In genomic region chr11:47179655-47179991, GRCh38 we compare ENCODE assay signal across 8 cellular contexts. TPM values are rescaled to one million over a fixed set of nuclear protein-coding genes. Genes with fewer than 3 reads are reported as not detected.
DNase-seq lines count a peak whose midpoint lies in the region; ATAC-seq and TF ChIP-seq lines count a peak whose summit lies in the region.

No MANE protein-coding gene starts in this region.

- H3K4me1 Mint-ChIP-seq in WTC11 = peaks cover 20% of the 10 kb centered on the region

- WGBS in aorta, 2 donors = 86 to 95% methylated on average over 1 of the region's 1 CpG

- H3K27ac Mint-ChIP-seq in WTC11 = peak overlapping the region; percentile 78

- H3K9me3 Mint-ChIP-seq in WTC11 = no peaks in the 10 kb centered on the region

- H3K27me3 Mint-ChIP-seq in WTC11 (ENCODE audit: low read depth) = no peaks in the 10 kb centered on the region

- DNase-seq in ELR (ENCODE audit: low read depth) (peak; percentile 64), MG63 (peak; percentile 43), WTC11 (ENCODE audit: low spot score) (peak; percentile 72), fibroblast of villous mesenchyme (ENCODE audit: low read depth) (peak; percentile 42), aorta (no peak)
- peak; percentile 48 for DNase-seq in stimulated activated CD4-positive, alpha-beta T cell treated with anti-CD3 and anti-CD28 coated beads, Interleukin-4, amount 100 ng/mL, for 24 hours

- H3K27ac ChIP-seq in 22Rv1 (no peak overlapping the region), aorta (ENCODE audit: low read depth in 1 of 2, low read length in 2 of 2) (no peak overlapping the region)

- intact Hi-C loops in aorta (cut with DNase I) = loop anchor here (5.0 to 10.0 kb wide), 5 partner anchors 38 to 178 kb away; partner anchors contain the start of genes MADD (in 1 of the 2) and NR1H3 (in 1 of the 2)

- H3K36me3 ChIP-seq in MG63 = peaks cover 36% of the 10 kb centered on the region
- H3K36me3 ChIP-seq in aorta (ENCODE audit: control insufficient read depth in 1 of 2, insufficient read depth in 2 of 2, low read length in 1 of 2) = no peaks in the 10 kb centered on the region

- no peak overlapping the region for H3K4me3 Mint-ChIP-seq in WTC11

- TF ChIP-seq CTCF in 22Rv1 (IDR thresholded peaks at IDR 0.05) (peak; percentile 64), WTC11 (IDR thresholded peaks at IDR 0.05) (peak; percentile 44), fibroblast of villous mesenchyme (IDR thresholded peaks at IDR 0.05; ENCODE audit: insufficient read depth, low read depth, low read length) (peak; percentile 72)

- peaks cover 8% of the 10 kb centered on the region; the same call in 1 of the 2 replicates for H3K36me3 Mint-ChIP-seq in WTC11

- peak; percentile 29 for ATAC-seq in WTC11
- ATAC-seq in aorta (ENCODE audit: low FRiP score) = no peak
- ATAC-seq in GM19035 (IDR thresholded peaks at IDR 0.05; ENCODE audit: unreplicated experiment) = no peak

- H3K27me3 ChIP-seq in MG63 = no peaks in the 10 kb centered on the region
- no peaks in the 10 kb centered on the region for H3K27me3 ChIP-seq in aorta (ENCODE audit: control insufficient read depth in 1 of 2, insufficient read depth in 2 of 2, low read length in 1 of 2)

- H3K4me1 ChIP-seq in aorta (ENCODE audit: control insufficient read depth in 1 of 2, insufficient read depth in 2 of 2, low read length in 2 of 2) = no peaks in the 10 kb centered on the region

- H3K9me3 ChIP-seq in MG63 (no peaks in the 10 kb centered on the region), aorta (ENCODE audit: control insufficient read depth, low read length) (no peaks in the 10 kb centered on the region)

- H3K4me3 ChIP-seq in MG63 (no peak overlapping the region), fibroblast of villous mesenchyme (ENCODE audit: low read depth, low read length) (no peak overlapping the region), aorta (ENCODE audit: low read length in 2 of 2) (no peak overlapping the region)

- POLR2A ChIA-PET in WTC11 (lab: Charles Lee) = interaction anchor here (0.8 to 2.9 kb wide), 3 partner anchors 35 to 267 kb away, joined by 3 to 18 read pairs (median 3); partner anchors contain the start of gene DDB2

- CTCF ChIA-PET in WTC11 (lab: Charles Lee) = interaction anchor here (0.5 to 5.7 kb wide), 20 partner anchors 8 to 479 kb away, joined by 3 to 93 read pairs (median 4); partner anchors contain the start of genes ACP2, DDB2, NR1H3 and PSMC3

TF ChIP-seq in WTC11, 78 proteins besides CTCF, POLR2A, EP300 and RAD21:
- TF ChIP-seq ZBTB43 (CRISPR knock-in tag; IDR thresholded peaks at IDR 0.05) (no peak), RORB (CRISPR knock-in tag; IDR thresholded peaks at IDR 0.05) (no peak), KAT7 (CRISPR knock-in tag; IDR thresholded peaks at IDR 0.05; ENCODE audit: borderline replicate concordance) (no peak), ZNF671 (CRISPR knock-in tag; IDR thresholded peaks at IDR 0.05) (no peak), ATF1 (CRISPR knock-in tag; IDR thresholded peaks at IDR 0.05) (no peak), OVOL2 (CRISPR knock-in tag; IDR thresholded peaks at IDR 0.05; ENCODE audit: borderline replicate concordance) (no peak), TEAD1 (CRISPR knock-in tag; IDR thresholded peaks at IDR 0.05) (no peak), NFE2L1 (CRISPR knock-in tag; IDR thresholded peaks at IDR 0.05) (no peak)

RNA-seq across cellular contexts. Expression of gene ARFGAP2, which starts 2.9 kb away (rescaled TPM):
- total RNA-seq in MG63 (2014; rRNA removed; shearing (Covaris generic); ENCODE audit: low replicate concordance) = 71.0 and 92.8 TPM in 2 replicates
- total RNA-seq in WTC11 (2021) (55.7 to 73.0 TPM (median 60.5 TPM) in 3 replicates), fibroblast of villous mesenchyme (101 and 112 TPM in 2 replicates), aorta (10 to 100 TPM; 65.8 to 68.2 TPM)
- 10 to 100 TPM; 38.4 to 94.1 TPM for polyA plus RNA-seq in aorta

RNA-seq across cellular contexts. Expression of gene PACSIN3, which starts 6.6 kb away (rescaled TPM):
- total RNA-seq in MG63 (2014; rRNA removed; shearing (Covaris generic); ENCODE audit: low replicate concordance) = 59.8 and 92.5 TPM in 2 replicates
- total RNA-seq in WTC11 (2021) (74.5 to 77.1 TPM (median 76.8 TPM) in 3 replicates), fibroblast of villous mesenchyme (26.7 and 39.3 TPM in 2 replicates), aorta (10 to 100 TPM; 24.6 to 36.2 TPM)
- polyA plus RNA-seq in aorta = 10 to 100 TPM; 22.0 to 37.1 TPM

RNA-seq across cellular contexts. Expression of gene DDB2, which starts 35.2 kb away (rescaled TPM):
- 13.9 and 20.0 TPM in 2 replicates for total RNA-seq in MG63 (2014; rRNA removed; shearing (Covaris generic); ENCODE audit: low replicate concordance)
- total RNA-seq in WTC11 (2021) (124 to 144 TPM (median 124 TPM) in 3 replicates), fibroblast of villous mesenchyme (37.7 and 47.1 TPM in 2 replicates), aorta (10 to 100 TPM; 54.8 to 60.6 TPM)
- polyA plus RNA-seq in aorta = 100 to 1,000 TPM in 1 of 2 donors, 10 to 100 TPM in 1; 32.9 to 117 TPM

Comparison
In these comparisons a context has a peak if more than half of its experiments do, and no peak if none do; other contexts are left out.
1. DNase-seq: peak in ELR (single experiment), MG63 (single experiment), WTC11 (single experiment), fibroblast of villous mesenchyme (single experiment) and stimulated activated CD4-positive, alpha-beta T cell treated with anti-CD3 and anti-CD28 coated beads, Interleukin-4, amount 100 ng/mL, for 24 hours (single experiment); none in aorta (0 of 2).
2. Peak in every context shown above with its lines, with median percentiles within 50 percentile points of each other: CTCF ChIP-seq.